Comparison of ENCODE assay signal across 1 cellular context in the genomic region with DNA sequence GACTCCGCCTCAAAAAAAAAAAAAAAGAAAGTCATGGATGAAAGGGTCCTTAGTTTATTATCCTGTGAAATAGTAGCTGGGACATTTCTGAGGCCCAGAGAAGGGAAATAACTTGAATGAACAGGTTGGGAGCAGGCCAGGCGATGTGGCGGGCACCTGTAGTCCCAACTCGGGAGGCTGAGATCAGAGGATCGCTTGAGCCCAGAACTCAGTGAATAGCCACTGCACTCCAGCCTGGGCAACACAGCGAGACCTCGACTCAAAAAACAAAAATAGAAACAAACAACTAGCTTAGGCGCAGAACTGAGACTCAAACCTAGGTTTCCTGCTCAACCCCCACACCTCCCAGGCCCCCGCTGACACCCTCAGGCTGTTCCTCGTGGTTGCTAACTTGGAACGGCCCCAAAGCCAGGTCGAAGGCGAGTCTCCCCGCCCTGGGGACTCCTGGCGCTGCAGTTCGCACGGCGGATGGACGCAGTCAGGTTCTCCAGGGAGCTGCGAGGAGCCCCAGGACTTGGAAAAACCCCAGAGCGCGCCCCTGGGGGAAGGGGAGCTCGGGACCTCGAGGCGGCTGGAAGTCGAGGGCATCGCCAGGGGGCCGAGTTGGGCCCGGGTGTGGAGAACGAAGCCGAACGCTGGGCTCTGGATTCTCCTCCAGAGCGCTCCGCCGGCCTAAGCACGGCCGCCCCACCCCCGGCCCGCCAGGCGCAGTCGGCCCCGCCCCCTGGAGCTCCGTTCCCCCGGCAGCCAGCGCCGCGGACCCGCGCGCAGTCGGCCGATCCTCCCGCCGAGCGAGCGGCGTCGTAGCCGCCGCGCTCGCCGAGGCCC.
TF ChIP-seq lines count a peak whose summit lies in the region.

A gene with protein sequence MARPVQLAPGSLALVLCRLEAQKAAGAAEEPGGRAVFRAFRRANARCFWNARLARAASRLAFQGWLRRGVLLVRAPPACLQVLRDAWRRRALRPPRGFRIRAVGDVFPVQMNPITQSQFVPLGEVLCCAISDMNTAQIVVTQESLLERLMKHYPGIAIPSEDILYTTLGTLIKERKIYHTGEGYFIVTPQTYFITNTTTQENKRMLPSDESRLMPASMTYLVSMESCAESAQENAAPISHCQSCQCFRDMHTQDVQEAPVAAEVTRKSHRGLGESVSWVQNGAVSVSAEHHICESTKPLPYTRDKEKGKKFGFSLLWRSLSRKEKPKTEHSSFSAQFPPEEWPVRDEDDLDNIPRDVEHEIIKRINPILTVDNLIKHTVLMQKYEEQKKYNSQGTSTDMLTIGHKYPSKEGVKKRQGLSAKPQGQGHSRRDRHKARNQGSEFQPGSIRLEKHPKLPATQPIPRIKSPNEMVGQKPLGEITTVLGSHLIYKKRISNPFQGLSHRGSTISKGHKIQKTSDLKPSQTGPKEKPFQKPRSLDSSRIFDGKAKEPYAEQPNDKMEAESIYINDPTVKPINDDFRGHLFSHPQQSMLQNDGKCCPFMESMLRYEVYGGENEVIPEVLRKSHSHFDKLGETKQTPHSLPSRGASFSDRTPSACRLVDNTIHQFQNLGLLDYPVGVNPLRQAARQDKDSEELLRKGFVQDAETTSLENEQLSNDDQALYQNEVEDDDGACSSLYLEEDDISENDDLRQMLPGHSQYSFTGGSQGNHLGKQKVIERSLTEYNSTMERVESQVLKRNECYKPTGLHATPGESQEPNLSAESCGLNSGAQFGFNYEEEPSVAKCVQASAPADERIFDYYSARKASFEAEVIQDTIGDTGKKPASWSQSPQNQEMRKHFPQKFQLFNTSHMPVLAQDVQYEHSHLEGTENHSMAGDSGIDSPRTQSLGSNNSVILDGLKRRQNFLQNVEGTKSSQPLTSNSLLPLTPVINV (plus strand): TSS at position 768 of the 828 bp plus-strand sequence. CDS start 93 bp downstream, outside the sequence.

TF ChIP-seq in endothelial cell of umbilical vein, 7 proteins besides CTCF, POLR2A, EP300 and RAD21 (continued from another document):
- TF ChIP-seq EZH2 (IDR thresholded peaks at IDR 0.05; ENCODE audit: borderline replicate concordance, low read depth, low read length, severe bottlenecking), result no peak
